10 cellular contexts compared by ENCODE assay signal in genomic region chr10:29619273-29619672, GRCh38. TPM values are rescaled to one million over a fixed set of nuclear protein-coding genes. Genes with fewer than 3 reads are reported as not detected.
A peak's percentile ranks its signal among the peaks of the same experiment; 100 is the strongest.
DNase-seq lines count a peak whose midpoint lies in the region; ATAC-seq and TF ChIP-seq lines count a peak whose summit lies in the region.
"Had no signal": no experiment of that assay in that cellular context is flagged by ENCODE, and none has a peak within 500 bp of the region (broad histone marks: within the 10 kb centered on the region; RNA-seq: fewer than 3 reads in every experiment).

No MANE protein-coding gene starts in this region.

- WGBS in heart right ventricle, 2 donors: 40 to 44% methylated on average over 5 of the region's 5 CpGs

- H3K4me3 ChIP-seq in heart right ventricle: peak overlapping the region in 2 of 10 donors; percentile 8 to 16

- TF ChIP-seq CTCF in heart right ventricle (IDR thresholded peaks at IDR 0.05): no peak

- H3K27me3 ChIP-seq in heart right ventricle: no peaks in the 10 kb centered on the region

- DNase-seq in ELR (ENCODE audit: low read depth) (peak; percentile 62), heart right ventricle (no peak), sciatic nerve (ENCODE audit: low spot score) (no peak), CD1c-positive myeloid dendritic cell (ENCODE audit: extremely low spot score) (no peak), NCI-H1694 (lab: John Stamatoyannopoulos, UW) (no peak), NCI-H2171 treated with DMSO at 0.1 percent for 48 hours (lab: John Stamatoyannopoulos, UW) (no peak)
- DNase-seq: NCI-H446; stimulated activated CD4-positive, alpha-beta T cell treated with anti-CD3 and anti-CD28 coated beads, Interleukin-2, amount 100 ng/mL, for 24 hours had no signal

- H3K4me1 ChIP-seq in heart right ventricle: peaks cover 0 to 65% (median 49%) of the 10 kb centered on the region in 9 donors

- peak overlapping the region in 9 of 10 donors; percentile 48 to 75 (median 70) for H3K27ac ChIP-seq in heart right ventricle

- H3K36me3 ChIP-seq in heart right ventricle: no peaks in the 10 kb centered on the region

- peak; percentile 84 for ATAC-seq in SK-N-SH treated with all-trans-retinoic acid at 6 μM for 48 hours
- ATAC-seq in heart right ventricle: peak in 3 of 8 donors; percentile 24 to 34 (median 25)
- ATAC-seq in sciatic nerve: peak; percentile 52
- ATAC-seq in GM19455 (IDR thresholded peaks at IDR 0.05; ENCODE audit: unreplicated experiment): no peak

- no peaks in the 10 kb centered on the region for H3K9me3 ChIP-seq in heart right ventricle

- intact Hi-C loops in heart right ventricle (cut with DNase I): no loop called here
- intact Hi-C loops in sciatic nerve (cut with DNase I): no loop called here

TF ChIP-seq in SK-N-SH treated with all-trans-retinoic acid at 6 μM for 48 hours, 23 proteins besides CTCF, POLR2A, EP300 and RAD21:
- TF ChIP-seq ZNF565 (CRISPR knock-in tag; conservative IDR thresholded peaks at IDR 0.05; ENCODE audit: low read depth) (no peak), TSHZ2 (CRISPR knock-in tag; IDR thresholded peaks at IDR 0.05) (peak; percentile 71; the same call in 1 of the 2 replicates), RARB (CRISPR knock-in tag; IDR thresholded peaks at IDR 0.05) (peak; percentile 28; the same call in 1 of the 2 replicates), ARNTL (CRISPR knock-in tag; IDR thresholded peaks at IDR 0.05; ENCODE audit: borderline replicate concordance, low read depth) (no peak), TCF4 (CRISPR knock-in tag; IDR thresholded peaks at IDR 0.05; ENCODE audit: borderline replicate concordance) (0 out of 2 replicates have a peak, but pooled peaks have one; percentile 35), POU6F1 (CRISPR knock-in tag; IDR thresholded peaks at IDR 0.05; ENCODE audit: borderline replicate concordance, low read depth) (no peak), TOX (CRISPR knock-in tag; IDR thresholded peaks at IDR 0.05; ENCODE audit: borderline replicate concordance) (peak; percentile 93), ZC3H10 (CRISPR knock-in tag; IDR thresholded peaks at IDR 0.05) (peak; percentile 79), ISL1 (CRISPR knock-in tag; IDR thresholded peaks at IDR 0.05) (peak; percentile 86)

RNA-seq across cellular contexts. Expression of gene SVIL, which starts 15.5 kb away (rescaled TPM):
- total RNA-seq in heart right ventricle (100 to 1,000 TPM; 287 to 655 (median 537) TPM), sciatic nerve (34.5 TPM)
- 100 to 1,000 TPM in 1 of 2 donors, 10 to 100 TPM in 1; 38.6 to 115 TPM for polyA plus RNA-seq in heart right ventricle
